ENCODE assay signal across 1 cellular context in the genomic region with DNA sequence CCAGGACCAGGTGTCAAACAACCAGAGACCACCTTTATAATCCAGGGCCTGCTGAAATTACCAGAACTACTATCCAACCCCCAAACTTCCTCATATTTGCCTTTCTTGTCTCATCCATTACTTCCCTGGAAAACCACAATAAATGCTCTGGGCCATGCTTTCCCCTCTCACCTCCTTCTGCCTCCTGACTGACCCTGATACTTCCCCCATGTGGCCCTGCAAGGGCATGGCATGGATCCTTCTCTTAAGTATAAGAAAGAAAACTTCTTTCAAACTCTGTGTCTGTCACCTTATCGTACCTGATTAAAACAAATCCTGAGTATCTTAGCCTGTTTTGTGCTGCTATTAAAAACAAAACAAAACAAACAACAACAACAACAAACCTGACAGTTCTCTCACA.
TF ChIP-seq lines count a peak whose summit lies in the region.

No MANE protein-coding gene starts in this region.

TF ChIP-seq in GM23338, 12 proteins besides CTCF, POLR2A, EP300 and RAD21 (continued from another document):
- TF ChIP-seq, protein P1, sequence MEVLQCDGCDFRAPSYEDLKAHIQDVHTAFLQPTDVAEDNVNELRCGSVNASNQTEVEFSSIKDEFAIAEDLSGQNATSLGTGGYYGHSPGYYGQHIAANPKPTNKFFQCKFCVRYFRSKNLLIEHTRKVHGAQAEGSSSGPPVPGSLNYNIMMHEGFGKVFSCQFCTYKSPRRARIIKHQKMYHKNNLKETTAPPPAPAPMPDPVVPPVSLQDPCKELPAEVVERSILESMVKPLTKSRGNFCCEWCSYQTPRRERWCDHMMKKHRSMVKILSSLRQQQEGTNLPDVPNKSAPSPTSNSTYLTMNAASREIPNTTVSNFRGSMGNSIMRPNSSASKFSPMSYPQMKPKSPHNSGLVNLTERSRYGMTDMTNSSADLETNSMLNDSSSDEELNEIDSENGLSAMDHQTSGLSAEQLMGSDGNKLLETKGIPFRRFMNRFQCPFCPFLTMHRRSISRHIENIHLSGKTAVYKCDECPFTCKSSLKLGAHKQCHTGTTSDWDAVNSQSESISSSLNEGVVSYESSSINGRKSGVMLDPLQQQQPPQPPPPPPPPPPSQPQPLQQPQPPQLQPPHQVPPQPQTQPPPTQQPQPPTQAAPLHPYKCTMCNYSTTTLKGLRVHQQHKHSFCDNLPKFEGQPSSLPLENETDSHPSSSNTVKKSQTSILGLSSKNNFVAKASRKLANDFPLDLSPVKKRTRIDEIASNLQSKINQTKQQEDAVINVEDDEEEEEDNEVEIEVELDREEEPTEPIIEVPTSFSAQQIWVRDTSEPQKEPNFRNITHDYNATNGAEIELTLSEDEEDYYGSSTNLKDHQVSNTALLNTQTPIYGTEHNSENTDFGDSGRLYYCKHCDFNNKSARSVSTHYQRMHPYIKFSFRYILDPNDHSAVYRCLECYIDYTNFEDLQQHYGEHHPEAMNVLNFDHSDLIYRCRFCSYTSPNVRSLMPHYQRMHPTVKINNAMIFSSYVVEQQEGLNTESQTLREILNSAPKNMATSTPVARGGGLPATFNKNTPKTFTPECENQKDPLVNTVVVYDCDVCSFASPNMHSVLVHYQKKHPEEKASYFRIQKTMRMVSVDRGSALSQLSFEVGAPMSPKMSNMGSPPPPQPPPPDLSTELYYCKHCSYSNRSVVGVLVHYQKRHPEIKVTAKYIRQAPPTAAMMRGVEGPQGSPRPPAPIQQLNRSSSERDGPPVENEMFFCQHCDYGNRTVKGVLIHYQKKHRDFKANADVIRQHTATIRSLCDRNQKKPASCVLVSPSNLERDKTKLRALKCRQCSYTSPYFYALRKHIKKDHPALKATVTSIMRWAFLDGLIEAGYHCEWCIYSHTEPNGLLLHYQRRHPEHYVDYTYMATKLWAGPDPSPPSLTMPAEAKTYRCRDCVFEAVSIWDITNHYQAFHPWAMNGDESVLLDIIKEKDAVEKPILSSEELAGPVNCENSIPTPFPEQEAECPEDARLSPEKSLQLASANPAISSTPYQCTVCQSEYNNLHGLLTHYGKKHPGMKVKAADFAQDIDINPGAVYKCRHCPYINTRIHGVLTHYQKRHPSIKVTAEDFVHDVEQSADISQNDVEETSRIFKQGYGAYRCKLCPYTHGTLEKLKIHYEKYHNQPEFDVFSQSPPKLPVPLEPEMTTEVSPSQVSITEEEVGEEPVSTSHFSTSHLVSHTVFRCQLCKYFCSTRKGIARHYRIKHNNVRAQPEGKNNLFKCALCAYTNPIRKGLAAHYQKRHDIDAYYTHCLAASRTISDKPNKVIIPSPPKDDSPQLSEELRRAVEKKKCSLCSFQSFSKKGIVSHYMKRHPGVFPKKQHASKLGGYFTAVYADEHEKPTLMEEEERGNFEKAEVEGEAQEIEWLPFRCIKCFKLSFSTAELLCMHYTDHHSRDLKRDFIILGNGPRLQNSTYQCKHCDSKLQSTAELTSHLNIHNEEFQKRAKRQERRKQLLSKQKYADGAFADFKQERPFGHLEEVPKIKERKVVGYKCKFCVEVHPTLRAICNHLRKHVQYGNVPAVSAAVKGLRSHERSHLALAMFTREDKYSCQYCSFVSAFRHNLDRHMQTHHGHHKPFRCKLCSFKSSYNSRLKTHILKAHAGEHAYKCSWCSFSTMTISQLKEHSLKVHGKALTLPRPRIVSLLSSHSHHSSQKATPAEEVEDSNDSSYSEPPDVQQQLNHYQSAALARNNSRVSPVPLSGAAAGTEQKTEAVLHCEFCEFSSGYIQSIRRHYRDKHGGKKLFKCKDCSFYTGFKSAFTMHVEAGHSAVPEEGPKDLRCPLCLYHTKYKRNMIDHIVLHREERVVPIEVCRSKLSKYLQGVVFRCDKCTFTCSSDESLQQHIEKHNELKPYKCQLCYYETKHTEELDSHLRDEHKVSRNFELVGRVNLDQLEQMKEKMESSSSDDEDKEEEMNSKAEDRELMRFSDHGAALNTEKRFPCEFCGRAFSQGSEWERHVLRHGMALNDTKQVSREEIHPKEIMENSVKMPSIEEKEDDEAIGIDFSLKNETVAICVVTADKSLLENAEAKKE (CRISPR knock-in tag; IDR thresholded peaks at IDR 0.05) = no peak
- TF ChIP-seq, protein P2, sequence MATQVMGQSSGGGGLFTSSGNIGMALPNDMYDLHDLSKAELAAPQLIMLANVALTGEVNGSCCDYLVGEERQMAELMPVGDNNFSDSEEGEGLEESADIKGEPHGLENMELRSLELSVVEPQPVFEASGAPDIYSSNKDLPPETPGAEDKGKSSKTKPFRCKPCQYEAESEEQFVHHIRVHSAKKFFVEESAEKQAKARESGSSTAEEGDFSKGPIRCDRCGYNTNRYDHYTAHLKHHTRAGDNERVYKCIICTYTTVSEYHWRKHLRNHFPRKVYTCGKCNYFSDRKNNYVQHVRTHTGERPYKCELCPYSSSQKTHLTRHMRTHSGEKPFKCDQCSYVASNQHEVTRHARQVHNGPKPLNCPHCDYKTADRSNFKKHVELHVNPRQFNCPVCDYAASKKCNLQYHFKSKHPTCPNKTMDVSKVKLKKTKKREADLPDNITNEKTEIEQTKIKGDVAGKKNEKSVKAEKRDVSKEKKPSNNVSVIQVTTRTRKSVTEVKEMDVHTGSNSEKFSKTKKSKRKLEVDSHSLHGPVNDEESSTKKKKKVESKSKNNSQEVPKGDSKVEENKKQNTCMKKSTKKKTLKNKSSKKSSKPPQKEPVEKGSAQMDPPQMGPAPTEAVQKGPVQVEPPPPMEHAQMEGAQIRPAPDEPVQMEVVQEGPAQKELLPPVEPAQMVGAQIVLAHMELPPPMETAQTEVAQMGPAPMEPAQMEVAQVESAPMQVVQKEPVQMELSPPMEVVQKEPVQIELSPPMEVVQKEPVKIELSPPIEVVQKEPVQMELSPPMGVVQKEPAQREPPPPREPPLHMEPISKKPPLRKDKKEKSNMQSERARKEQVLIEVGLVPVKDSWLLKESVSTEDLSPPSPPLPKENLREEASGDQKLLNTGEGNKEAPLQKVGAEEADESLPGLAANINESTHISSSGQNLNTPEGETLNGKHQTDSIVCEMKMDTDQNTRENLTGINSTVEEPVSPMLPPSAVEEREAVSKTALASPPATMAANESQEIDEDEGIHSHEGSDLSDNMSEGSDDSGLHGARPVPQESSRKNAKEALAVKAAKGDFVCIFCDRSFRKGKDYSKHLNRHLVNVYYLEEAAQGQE (IDR thresholded peaks at IDR 0.05; ENCODE audit: unreplicated experiment) = no peak
- no peak for TF ChIP-seq JUNB (IDR thresholded peaks at IDR 0.05; ENCODE audit: unreplicated experiment)
- no peak for TF ChIP-seq CREB1 (CRISPR knock-in tag; IDR thresholded peaks at IDR 0.05; ENCODE audit: low read depth)
- no peak for TF ChIP-seq POLR2AphosphoS5 (IDR thresholded peaks at IDR 0.05; ENCODE audit: low read depth)
- no peak for TF ChIP-seq NANOG (IDR thresholded peaks at IDR 0.05; ENCODE audit: borderline replicate concordance)
- no peak for TF ChIP-seq EZH2phosphoT487 (IDR thresholded peaks at IDR 0.05; ENCODE audit: unreplicated experiment)
- TF ChIP-seq STAT1 (IDR thresholded peaks at IDR 0.05; ENCODE audit: unreplicated experiment) = no peak
- TF ChIP-seq ZNF331 (CRISPR knock-in tag; IDR thresholded peaks at IDR 0.05; ENCODE audit: low read depth) = no peak
- TF ChIP-seq ZNF114 (CRISPR knock-in tag; IDR thresholded peaks at IDR 0.05) = no peak
- no peak for TF ChIP-seq EZH2 (IDR thresholded peaks at IDR 0.05; ENCODE audit: low read depth, unreplicated experiment)
